13 cellular contexts compared by ENCODE assay signal in the genomic region with DNA sequence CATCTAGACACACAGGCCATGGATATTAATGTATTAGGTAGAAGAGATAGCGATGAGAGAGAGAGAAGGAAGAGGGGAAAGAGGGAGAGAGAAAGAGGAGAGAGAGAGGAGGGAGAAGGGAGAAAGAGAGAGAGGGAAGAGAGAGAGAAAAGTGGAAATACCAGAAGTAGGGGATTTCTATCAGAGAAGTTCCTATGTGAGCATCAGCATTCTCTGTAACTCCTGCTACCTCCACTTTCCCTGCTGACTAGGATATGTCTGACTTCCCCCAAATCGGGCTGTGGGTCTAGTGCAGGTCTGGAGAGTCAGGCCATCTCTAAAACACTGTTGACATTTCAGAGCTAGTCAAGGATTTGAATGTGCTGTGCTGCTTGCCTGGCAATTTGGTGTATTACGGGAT. TPM values are rescaled to one million over a fixed set of nuclear protein-coding genes. Genes with fewer than 3 reads are reported as not detected.
A peak's percentile ranks its signal among the peaks of the same experiment; 100 is the strongest.
DNase-seq lines count a peak whose midpoint lies in the region; ATAC-seq, FAIRE-seq and TF ChIP-seq lines count a peak whose summit lies in the region.
"Had no signal": no experiment of that assay in that cellular context is flagged by ENCODE, and none has a peak within 500 bp of the region (broad histone marks: within the 10 kb centered on the region; RNA-seq: fewer than 3 reads in every experiment).

No MANE protein-coding gene starts in this region.

- H2BK120ac ChIP-seq in neuronal stem cell (ENCODE audit: low read depth, low read length), result no peak overlapping the region

- H3K4ac ChIP-seq in neuronal stem cell (ENCODE audit: low read length), result no peak overlapping the region

- POLR2A ChIA-PET in activated naive CD8-positive, alpha-beta T cell treated with anti-CD3 and anti-CD28 coated beads, Interleukin-2, amount 10 ng/mL, durations not matched to agents 7 days and 5 days (lab: Charles Lee), result interaction anchor here (0.7 to 8.2 kb wide), 6 partner anchors 9 to 592 kb away, joined by 4 to 186 read pairs (median 5); partner anchors contain the start of genes ATF7IP, C12orf60 and WBP11

- H4K8ac ChIP-seq in neuronal stem cell (ENCODE audit: low read depth, low read length), result no peak overlapping the region

- no peak for DNase-seq in GM18507 (ENCODE audit: extremely low spot score, insufficient read length, low read depth)
- DNase-seq in activated naive CD8-positive, alpha-beta T cell treated with anti-CD3 and anti-CD28 coated beads, Interleukin-2, amount 10 ng/mL, durations not matched to agents 7 days and 5 days, result no peak
- DNase-seq in neuronal stem cell (ENCODE audit: low spot score), result no peak
- no peak for DNase-seq in endodermal cell
- DNase-seq: mesendoderm; NCI-H1694 treated with DMSO at 0.1 percent for 48 hours; stimulated activated CD4-positive, alpha-beta T cell treated with anti-CD3 and anti-CD28 coated beads, Interleukin-4, amount 100 ng/mL, for 1 hour had no signal

- peaks cover 45% of the 10 kb centered on the region for H3K36me3 Mint-ChIP-seq in activated naive CD8-positive, alpha-beta T cell treated with anti-CD3 and anti-CD28 coated beads, Interleukin-2, amount 10 ng/mL, durations not matched to agents 7 days and 5 days
- H3K36me3 Mint-ChIP-seq in endodermal cell (ENCODE audit: low read depth), result no peaks in the 10 kb centered on the region

- H2AFZ ChIP-seq in neuronal stem cell (ENCODE audit: low read length), result no peak overlapping the region

- H3K4me3 Mint-ChIP-seq in activated naive CD8-positive, alpha-beta T cell treated with anti-CD3 and anti-CD28 coated beads, Interleukin-2, amount 10 ng/mL, durations not matched to agents 7 days and 5 days, result peak overlapping the region; percentile 98
- H3K4me3 Mint-ChIP-seq in endodermal cell, result no peak overlapping the region

- peak overlapping the region; percentile 99 for H3K27ac Mint-ChIP-seq in activated naive CD8-positive, alpha-beta T cell treated with anti-CD3 and anti-CD28 coated beads, Interleukin-2, amount 10 ng/mL, durations not matched to agents 7 days and 5 days
- H3K27ac Mint-ChIP-seq in endodermal cell, result no peak overlapping the region

- no peaks in the 10 kb centered on the region for H3K27me3 Mint-ChIP-seq in activated naive CD8-positive, alpha-beta T cell treated with anti-CD3 and anti-CD28 coated beads, Interleukin-2, amount 10 ng/mL, durations not matched to agents 7 days and 5 days
- no peaks in the 10 kb centered on the region for H3K27me3 Mint-ChIP-seq in endodermal cell (ENCODE audit: insufficient read depth)

- no peak overlapping the region for H2AK5ac ChIP-seq in neuronal stem cell (ENCODE audit: low read depth, low read length)

- H2BK15ac ChIP-seq in neuronal stem cell (ENCODE audit: low read length), result no peak overlapping the region

- no peak overlapping the region for H3K23ac ChIP-seq in neuronal stem cell (ENCODE audit: low read depth, low read length, poor library complexity)

- peaks cover 43% of the 10 kb centered on the region for H3K4me1 Mint-ChIP-seq in activated naive CD8-positive, alpha-beta T cell treated with anti-CD3 and anti-CD28 coated beads, Interleukin-2, amount 10 ng/mL, durations not matched to agents 7 days and 5 days
- H3K4me1 Mint-ChIP-seq in endodermal cell, result peaks cover 9% of the 10 kb centered on the region

- H2BK5ac ChIP-seq in neuronal stem cell (ENCODE audit: low read length), result no peak overlapping the region

- WGBS in neuronal stem cell (ENCODE audit: extremely low coverage in 2 of 2, insufficient read length in 2 of 2, insufficient replicate concordance in 1 of 2), 2 donors, result 100% methylated on average over 1 of the region's 3 CpGs
- WGBS in endodermal cell (ENCODE audit: insufficient coverage in 1 of 2, insufficient read length in 1 of 2), 2 experiments, result 93 to 96% methylated on average over 3 of the region's 3 CpGs

- peak overlapping the region; percentile 72 to 93 (median 80) for H3K4me3 ChIP-seq in BLaER1 treated with 17β-estradiol and CSF1 and Interleukin-3, amounts not matched to agents 10 nM and 100 nM
- H3K4me3 ChIP-seq in neuronal stem cell (ENCODE audit: low read length in 2 of 2), result no peak overlapping the region
- H3K4me3 ChIP-seq in endodermal cell (ENCODE audit: low read length), result no peak overlapping the region

- peak overlapping the region; percentile 81 to 93 (median 87) for H3K9ac ChIP-seq in BLaER1 treated with 17β-estradiol and CSF1 and Interleukin-3, amounts not matched to agents 10 nM and 100 nM
- H3K9ac ChIP-seq in neuronal stem cell (ENCODE audit: low read depth, low read length, poor library complexity) (no peak overlapping the region), endodermal cell (ENCODE audit: extremely low read depth, low read length, poor library complexity, severe bottlenecking) (no peak overlapping the region)

- H3K9me3 ChIP-seq in BLaER1 treated with 17β-estradiol and CSF1 and Interleukin-3, amounts not matched to agents 10 nM and 100 nM (replicated peaks in 1 of 11), result no peaks in the 10 kb centered on the region
- H3K9me3 ChIP-seq in neuronal stem cell (replicated peaks in 1 of 2; ENCODE audit: control insufficient read depth in 2 of 2, insufficient read depth in 1 of 2, low read depth in 1 of 2, low read length in 2 of 2), result no peaks in the 10 kb centered on the region
- H3K9me3 ChIP-seq in endodermal cell (ENCODE audit: control insufficient read depth, low read length), result no peaks in the 10 kb centered on the region

- no peaks in the 10 kb centered on the region for H3K9me3 Mint-ChIP-seq in activated naive CD8-positive, alpha-beta T cell treated with anti-CD3 and anti-CD28 coated beads, Interleukin-2, amount 10 ng/mL, durations not matched to agents 7 days and 5 days
- H3K9me3 Mint-ChIP-seq in endodermal cell, result no peaks in the 10 kb centered on the region

- peak; percentile 59 for FAIRE-seq in GM18507 (lab: Jason Lieb, UNC)

- TF ChIP-seq CTCF in endodermal cell (conservative IDR thresholded peaks at IDR 0.05), result no peak

- H3K79me1 ChIP-seq in neuronal stem cell (ENCODE audit: low read depth, low read length), result no peaks in the 10 kb centered on the region

- peaks cover 60 to 84% (median 73%) of the 10 kb centered on the region in 10 experiments for H3K4me1 ChIP-seq in BLaER1 treated with 17β-estradiol and CSF1 and Interleukin-3, amounts not matched to agents 10 nM and 100 nM
- H3K4me1 ChIP-seq in neuronal stem cell (ENCODE audit: control insufficient read depth in 2 of 2, insufficient read depth in 1 of 2, low read depth in 1 of 2, low read length in 2 of 2), result no peaks in the 10 kb centered on the region
- no peaks in the 10 kb centered on the region for H3K4me1 ChIP-seq in endodermal cell (ENCODE audit: control insufficient read depth, insufficient read depth, low read length)

- H2BK12ac ChIP-seq in neuronal stem cell (ENCODE audit: low read length), result no peak overlapping the region

- H3K4me2 ChIP-seq in BLaER1 treated with 17β-estradiol and CSF1 and Interleukin-3, amounts not matched to agents 10 nM and 100 nM, result peak overlapping the region; percentile 92 to 99 (median 98)
- H3K4me2 ChIP-seq in neuronal stem cell (ENCODE audit: insufficient read depth, low read length, poor library complexity, severe bottlenecking), result no peak overlapping the region

- no peak for ATAC-seq in activated naive CD8-positive, alpha-beta T cell treated with anti-CD3 and anti-CD28 coated beads, Interleukin-2, amount 10 ng/mL, durations not matched to agents 7 days and 5 days (ENCODE audit: low read depth)
- ATAC-seq in HG03025 (IDR thresholded peaks at IDR 0.05; ENCODE audit: low FRiP score, unreplicated experiment) (no peak), GM19035 (IDR thresholded peaks at IDR 0.05; ENCODE audit: unreplicated experiment) (no peak), HG03039 (IDR thresholded peaks at IDR 0.05; ENCODE audit: unreplicated experiment) (no peak)
- ATAC-seq: esophagus mucosa had no signal

- H4K20me1 ChIP-seq in BLaER1 treated with 17β-estradiol and CSF1 and Interleukin-3, amounts not matched to agents 10 nM and 100 nM, result peaks cover 11 to 74% (median 53%) of the 10 kb centered on the region in 11 experiments; a peak in 20 of 22 replicates

- H3K14ac ChIP-seq in neuronal stem cell (ENCODE audit: low read length), result no peak overlapping the region

- H3K27me3 ChIP-seq in BLaER1 treated with 17β-estradiol and CSF1 and Interleukin-3, amounts not matched to agents 10 nM and 100 nM, result no peaks in the 10 kb centered on the region
- H3K27me3 ChIP-seq in neuronal stem cell (ENCODE audit: control insufficient read depth in 3 of 3, insufficient read depth in 3 of 3, low read depth in 1 of 3, low read length in 3 of 3), result no peaks in the 10 kb centered on the region
- no peaks in the 10 kb centered on the region for H3K27me3 ChIP-seq in endodermal cell (ENCODE audit: control insufficient read depth, insufficient read depth, low read length, poor library complexity, severe bottlenecking)

- H3K27ac ChIP-seq in BLaER1 treated with 17β-estradiol and CSF1 and Interleukin-3, amounts not matched to agents 10 nM and 100 nM, result peak overlapping the region; percentile 70 to 96 (median 92)
- H3K27ac ChIP-seq in neuronal stem cell (replicated peaks; ENCODE audit: low read length) (no peak overlapping the region), endodermal cell (ENCODE audit: low read depth, low read length) (no peak overlapping the region)

- peaks cover 0 to 62% (median 26%) of the 10 kb centered on the region in 11 experiments; a peak in 15 of 22 replicates for H3K36me3 ChIP-seq in BLaER1 treated with 17β-estradiol and CSF1 and Interleukin-3, amounts not matched to agents 10 nM and 100 nM
- H3K36me3 ChIP-seq in neuronal stem cell (replicated peaks in 1 of 2; ENCODE audit: control insufficient read depth in 2 of 2, insufficient read depth in 2 of 2, low read length in 2 of 2), result no peaks in the 10 kb centered on the region
- H3K36me3 ChIP-seq in endodermal cell (ENCODE audit: control insufficient read depth, insufficient read depth, low read length), result no peaks in the 10 kb centered on the region

- peak overlapping the region; percentile 2 for H3K18ac ChIP-seq in neuronal stem cell (ENCODE audit: low read length)

- H4K91ac ChIP-seq in neuronal stem cell (ENCODE audit: low read depth, low read length, poor library complexity), result no peak overlapping the region

RNA-seq across cellular contexts. Expression of gene ARHGDIB, which starts 3.6 kb away (rescaled TPM):
- total RNA-seq in activated naive CD8-positive, alpha-beta T cell treated with anti-CD3 and anti-CD28 coated beads, Interleukin-2, amount 10 ng/mL, durations not matched to agents 7 days and 5 days, result 1,000 to 10,000 TPM; 1,212 to 1,244 TPM
- 1.2 TPM for polyA plus RNA-seq in neuronal stem cell (2013, experiment 1 of 2)
- polyA plus RNA-seq in neuronal stem cell (2013, experiment 2 of 2), result 1.00 TPM
- total RNA-seq in endodermal cell, result under 1 TPM; 0.66 to 0.95 TPM
- polyA plus RNA-seq in endodermal cell (2013, experiment 1 of 2), result 3.0 TPM
- polyA plus RNA-seq in endodermal cell (2013, experiment 2 of 2), result 2.3 TPM

RNA-seq across cellular contexts. Expression of gene PDE6H, which starts 15.1 kb away (rescaled TPM):
- not detected for total RNA-seq in activated naive CD8-positive, alpha-beta T cell treated with anti-CD3 and anti-CD28 coated beads, Interleukin-2, amount 10 ng/mL, durations not matched to agents 7 days and 5 days
- not detected for polyA plus RNA-seq in neuronal stem cell (2013, experiment 1 of 2)
- polyA plus RNA-seq in neuronal stem cell (2013, experiment 2 of 2), result not detected
- total RNA-seq in endodermal cell, result not detected
- polyA plus RNA-seq in endodermal cell (2013, experiment 1 of 2), result not detected
- polyA plus RNA-seq in endodermal cell (2013, experiment 2 of 2), result not detected
- total RNA-seq: Daoy, esophagus mucosa had no signal

RNA-seq across cellular contexts. Expression of gene ERP27, which starts 19.4 kb away (rescaled TPM):
- total RNA-seq in activated naive CD8-positive, alpha-beta T cell treated with anti-CD3 and anti-CD28 coated beads, Interleukin-2, amount 10 ng/mL, durations not matched to agents 7 days and 5 days, result 10 to 100 TPM; 10.1 to 11.8 TPM
- 0.01 TPM for polyA plus RNA-seq in neuronal stem cell (2013, experiment 1 of 2)
- not detected for polyA plus RNA-seq in neuronal stem cell (2013, experiment 2 of 2)
- under 1 TPM; 0.15 to 0.22 TPM for total RNA-seq in endodermal cell
- polyA plus RNA-seq in endodermal cell (2013, experiment 1 of 2), result 0.11 TPM
- not detected for polyA plus RNA-seq in endodermal cell (2013, experiment 2 of 2)
- total RNA-seq: Daoy had no signal

Comparison
In these comparisons a context has a peak if more than half of its experiments do, and no peak if none do; other contexts are left out.
1. H3K27ac ChIP-seq: peak in BLaER1 treated with 17β-estradiol and CSF1 and Interleukin-3, amounts not matched to agents 10 nM and 100 nM (11 of 11); none in neuronal stem cell (single experiment) and endodermal cell (single experiment).
2. H3K4me3 ChIP-seq: peak in BLaER1 treated with 17β-estradiol and CSF1 and Interleukin-3, amounts not matched to agents 10 nM and 100 nM (10 of 10); none in neuronal stem cell (0 of 2) and endodermal cell (single experiment).
3. H3K9ac ChIP-seq: peak in BLaER1 treated with 17β-estradiol and CSF1 and Interleukin-3, amounts not matched to agents 10 nM and 100 nM (11 of 11); none in neuronal stem cell (single experiment) and endodermal cell (single experiment).
4. RNA of gene ARHGDIB, which starts 3.6 kb away (total RNA-seq): 1,212 to 1,244 TPM in activated naive CD8-positive, alpha-beta T cell treated with anti-CD3 and anti-CD28 coated beads, Interleukin-2, amount 10 ng/mL, durations not matched to agents 7 days and 5 days; 0.66 to 0.95 TPM in endodermal cell; every median in the first group is over 100 times any median in the second.
5. RNA of gene ERP27, which starts 19.4 kb away (total RNA-seq): 10.1 to 11.8 TPM in activated naive CD8-positive, alpha-beta T cell treated with anti-CD3 and anti-CD28 coated beads, Interleukin-2, amount 10 ng/mL, durations not matched to agents 7 days and 5 days; 0.15 to 0.22 TPM in endodermal cell; every median in the first group is over 4 times any median in the second.